ENCODE assay signal across 21 cellular contexts in the genomic region with DNA sequence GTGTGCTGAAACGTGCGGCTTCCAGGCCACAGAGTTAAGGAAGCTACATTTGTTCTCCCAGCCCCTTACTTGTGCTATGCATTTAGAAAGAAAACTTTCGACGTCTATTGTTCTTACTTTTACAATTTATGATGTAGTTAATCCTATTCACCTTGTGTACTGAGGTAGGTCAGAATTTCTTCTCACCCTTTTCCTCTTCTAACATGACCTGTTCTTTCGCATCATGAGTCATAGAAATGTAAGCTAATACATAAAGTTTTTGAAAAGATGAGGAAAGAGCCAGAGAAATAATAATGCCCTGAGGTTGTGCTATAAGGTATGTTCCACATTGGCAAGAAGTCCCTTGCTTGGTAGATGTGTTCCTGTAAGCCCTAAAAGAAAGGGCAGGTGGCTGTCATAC.
"Had no signal": no experiment of that assay in that cellular context is flagged by ENCODE, and none has a peak within 500 bp of the region (broad histone marks: within the 10 kb centered on the region; RNA-seq: fewer than 3 reads in every experiment).

No MANE protein-coding gene starts in this region.

- H3K4me1 ChIP-seq: adrenal gland, left lung, parathyroid adenoma, thyroid gland had no signal

- ATAC-seq: activated naive CD4-positive, alpha-beta T cell treated with anti-CD3 and anti-CD28 coated beads, Interleukin-2, amount 50 U/mL, for 72 hours; effector memory CD8-positive, alpha-beta T cell; left lung had no signal

- H3K9me3 ChIP-seq: adrenal gland, left lung, thyroid gland had no signal

- H3K27ac ChIP-seq: adrenal gland, left lung, parathyroid adenoma, thyroid gland had no signal

- H3K27me3 ChIP-seq: adrenal gland, left lung, thyroid gland had no signal

- H3K9ac ChIP-seq: parathyroid adenoma had no signal

- H3K4me3 ChIP-seq: adrenal gland, left lung, thyroid gland had no signal

- H2AFZ ChIP-seq: parathyroid adenoma had no signal

- DNase-seq: activated CD4-positive, alpha-beta T cell treated with anti-CD3 and anti-CD28 coated beads, Interleukin-2, amount 50 U/mL, for 48 hours; activated gamma-delta T cell treated with Interleukin-2 at 50 U/mL for 16 hours; adrenal gland; dermis blood vessel endothelial cell; effector memory CD8-positive, alpha-beta T cell; foreskin melanocyte; glutamatergic neuron; hypothalamus; islet precursor cell; left lung; midbrain; retina; stimulated activated CD4-positive, alpha-beta T cell treated with anti-CD3 and anti-CD28 coated beads, Interleukin-12 subunit alpha, Interleukin-12 subunit beta, amount 100 ng/mL, for 4 hours; stimulated activated CD4-positive, alpha-beta T cell treated with anti-CD3 and anti-CD28 coated beads, Interleukin-1b, Interleukin-23, amount 100 ng/mL, for 48 hours; stimulated activated CD8-positive, alpha-beta memory T cell treated with anti-CD3 and anti-CD28 coated beads, Interleukin-4, amount 100 ng/mL, for 48 hours; stimulated activated naive CD4-positive, alpha-beta T cell treated with Interleukin-2 at 50 U/mL for 16 hours; T1000; thyroid gland had no signal

- H3K36me3 ChIP-seq: adrenal gland, left lung, thyroid gland had no signal

- FAIRE-seq: astrocyte had no signal

- H3K79me2 ChIP-seq: parathyroid adenoma had no signal
